9 cellular contexts compared by ENCODE assay signal in the genomic region with DNA sequence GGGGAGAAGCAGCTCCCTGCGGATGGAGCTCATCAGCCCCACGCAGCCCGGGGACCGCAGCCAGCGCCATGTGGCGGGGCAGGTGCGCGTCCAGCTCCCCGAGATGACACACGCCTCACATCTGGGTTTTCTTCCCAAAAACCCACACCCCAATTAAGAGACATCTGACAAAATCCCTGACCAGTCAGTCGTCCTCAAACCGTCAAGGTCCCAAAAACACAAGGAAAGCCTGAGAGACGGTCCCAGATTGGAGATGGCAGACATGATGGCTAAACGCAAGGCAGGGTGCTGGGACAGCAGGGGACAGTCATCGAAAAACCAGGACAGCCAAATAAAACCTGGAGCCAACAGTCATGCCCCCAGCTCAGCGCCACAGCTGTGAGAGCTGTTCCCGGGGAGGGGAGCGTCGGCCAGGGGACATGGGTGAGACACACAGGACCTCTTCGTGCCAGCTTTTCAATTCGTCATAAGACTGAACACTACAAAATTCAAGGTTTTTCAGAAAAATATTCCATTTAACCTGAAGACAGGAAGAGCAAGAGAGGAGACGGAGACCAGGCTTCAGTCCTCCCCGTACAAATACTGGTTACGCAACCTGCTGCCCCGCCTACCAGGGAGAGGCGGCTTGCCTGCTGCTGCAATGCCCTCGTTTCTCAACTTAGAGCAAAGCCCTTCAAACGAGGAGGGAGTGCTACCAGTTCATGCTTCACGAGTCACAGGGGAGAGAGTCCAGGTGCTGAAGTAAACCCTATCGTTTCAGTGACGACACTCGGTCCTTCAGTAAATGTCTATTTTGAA. TPM values are rescaled to one million over a fixed set of nuclear protein-coding genes. Genes with fewer than 3 reads are reported as not detected.
A peak's percentile ranks its signal among the peaks of the same experiment; 100 is the strongest.
DNase-seq lines count a peak whose midpoint lies in the region; ATAC-seq and TF ChIP-seq lines count a peak whose summit lies in the region.
"Had no signal": no experiment of that assay in that cellular context is flagged by ENCODE, and none has a peak within 500 bp of the region (broad histone marks: within the 10 kb centered on the region; RNA-seq: fewer than 3 reads in every experiment).

No MANE protein-coding gene starts in this region.

- no peak for TF ChIP-seq EP300 in upper lobe of left lung (IDR thresholded peaks at IDR 0.05)

- H3K36me3 ChIP-seq in liver (ENCODE audit: control insufficient read depth in 4 of 4, insufficient read depth in 3 of 4, low read depth in 1 of 4, low read length in 3 of 4) (peaks cover 0 to 6% (median 2%) of the 10 kb centered on the region in 4 donors), upper lobe of left lung (peaks cover 0 to 28% (median 12%) of the 10 kb centered on the region in 4 donors)

- H3K9ac ChIP-seq in liver (ENCODE audit: low read depth in 1 of 2, low read length in 2 of 2) = peak overlapping the region; percentile 3 to 78

- no peak for TF ChIP-seq POLR2A in upper lobe of left lung (IDR thresholded peaks at IDR 0.05)

- no peak overlapping the region for H3K4me3 ChIP-seq in AG09309 (ENCODE audit: control insufficient read depth, low read depth, low read length)
- H3K4me3 ChIP-seq in liver (ENCODE audit: low read depth in 1 of 3, low read length in 3 of 3) = no peak overlapping the region
- H3K4me3 ChIP-seq in upper lobe of left lung = no peak overlapping the region

- no peak for TF ChIP-seq CTCF in AG09309 (IDR thresholded peaks at IDR 0.05; ENCODE audit: control insufficient read depth, insufficient read depth, low read depth, low read length, missing control alignments)
- no peak for TF ChIP-seq CTCF in liver (IDR thresholded peaks at IDR 0.05; ENCODE audit: low read depth, low read length, missing input control)
- TF ChIP-seq CTCF in upper lobe of left lung (IDR thresholded peaks at IDR 0.05) = no peak

- H3K9me3 ChIP-seq in liver (ENCODE audit: control insufficient read depth in 4 of 4, low read length in 3 of 4) (no peaks in the 10 kb centered on the region), upper lobe of left lung (no peaks in the 10 kb centered on the region)

- peak overlapping the region; percentile 88 for H3K27ac ChIP-seq in cingulate gyrus (ENCODE audit: low read depth, low read length)
- peak overlapping the region; percentile 89 to 97 for H3K27ac ChIP-seq in liver (ENCODE audit: low read depth in 1 of 2, low read length in 2 of 2)
- peak overlapping the region; percentile 39 to 76 (median 56) for H3K27ac ChIP-seq in upper lobe of left lung

- H3K4me1 ChIP-seq in liver (ENCODE audit: control insufficient read depth in 4 of 4, insufficient read depth in 4 of 4, low read length in 3 of 4) = peaks cover 30 to 73% (median 51%) of the 10 kb centered on the region in 4 donors
- peaks cover 56 to 70% (median 63%) of the 10 kb centered on the region in 4 donors for H3K4me1 ChIP-seq in upper lobe of left lung

- DNase-seq in AG09309 (ENCODE audit: low read depth) = peak; percentile 33
- peak; percentile 86 for DNase-seq in NCI-H2029 (lab: John Stamatoyannopoulos, UW)
- peak; percentile 78 to 95 for DNase-seq in upper lobe of left lung
- no peak for DNase-seq in RPMI8226

- no peaks in the 10 kb centered on the region for H3K27me3 ChIP-seq in liver (ENCODE audit: control insufficient read depth in 4 of 4, insufficient read depth in 4 of 4, low read length in 3 of 4)
- H3K27me3 ChIP-seq in upper lobe of left lung = no peaks in the 10 kb centered on the region

- ATAC-seq in upper lobe of left lung (ENCODE audit: low FRiP score in 2 of 2) (peak; percentile 88 to 92), HG03432 (IDR thresholded peaks at IDR 0.05; ENCODE audit: unreplicated experiment) (no peak), HG03045 (IDR thresholded peaks at IDR 0.05; ENCODE audit: unreplicated experiment) (no peak)
- ATAC-seq: T-cell had no signal

- TF ChIP-seq RAD21 in liver (IDR thresholded peaks at IDR 0.05) = peak in 1 of 2 donors; percentile 49

- WGBS in liver = 43% methylated on average over 32 of the region's 32 CpGs
- WGBS in upper lobe of left lung, 2 donors = 58 to 75% methylated on average over 32 of the region's 32 CpGs

TF ChIP-seq in liver, 16 proteins besides CTCF, POLR2A, EP300 and RAD21:
- TF ChIP-seq FOXA2 (IDR thresholded peaks at IDR 0.05) (peak; percentile 54), ATF3 (IDR thresholded peaks at IDR 0.05) (no peak), HNF4G (IDR thresholded peaks at IDR 0.05) (peak; percentile 60), YY1 (IDR thresholded peaks at IDR 0.05) (peak; percentile 90), MAX (IDR thresholded peaks at IDR 0.05) (peak; percentile 84), FOXA1 (IDR thresholded peaks at IDR 0.05) (no peak), GABPA (IDR thresholded peaks at IDR 0.05 in 1 of 2, conservative IDR thresholded peaks at IDR 0.05 in 1 of 2) (peak in 1 of 2 donors; percentile 48), HNF4A (conservative IDR thresholded peaks at IDR 0.05) (peak; percentile 89), TAF1 (conservative IDR thresholded peaks at IDR 0.05) (no peak), RXRA (IDR thresholded peaks at IDR 0.05) (peak; percentile 93), REST (IDR thresholded peaks at IDR 0.05) (peak; percentile 95), EGR1 (IDR thresholded peaks at IDR 0.05; ENCODE audit: low read depth in 2 of 2) (no peak), JUND (IDR thresholded peaks at IDR 0.05) (peak in 1 of 2 donors; percentile 71), ZBTB33 (IDR thresholded peaks at IDR 0.05) (peak; percentile 60), SP1 (IDR thresholded peaks at IDR 0.05) (peak; percentile 90), NR2F2 (IDR thresholded peaks at IDR 0.05) (no peak)

RNA-seq across cellular contexts. Expression of gene TOLLIP, which starts 10.5 kb away (rescaled TPM):
- total RNA-seq in liver (10 to 100 TPM; 27.5 to 73.5 TPM), upper lobe of left lung (10 to 100 TPM; 39.5 to 97.4 (median 53.4) TPM)
- 100 to 1,000 TPM in 1 of 2 donors, 10 to 100 TPM in 1; 72.4 to 102 TPM for polyA plus RNA-seq in liver

Comparison
In these comparisons a context has a peak if more than half of its experiments do, and no peak if none do; other contexts are left out.
1. ATAC-seq: peak in upper lobe of left lung (2 of 2); none in HG03432 (single experiment) and HG03045 (single experiment).
2. Peak in every context shown above with its lines, with median percentiles within 50 percentile points of each other: H3K27ac ChIP-seq.